In the genomic region with DNA sequence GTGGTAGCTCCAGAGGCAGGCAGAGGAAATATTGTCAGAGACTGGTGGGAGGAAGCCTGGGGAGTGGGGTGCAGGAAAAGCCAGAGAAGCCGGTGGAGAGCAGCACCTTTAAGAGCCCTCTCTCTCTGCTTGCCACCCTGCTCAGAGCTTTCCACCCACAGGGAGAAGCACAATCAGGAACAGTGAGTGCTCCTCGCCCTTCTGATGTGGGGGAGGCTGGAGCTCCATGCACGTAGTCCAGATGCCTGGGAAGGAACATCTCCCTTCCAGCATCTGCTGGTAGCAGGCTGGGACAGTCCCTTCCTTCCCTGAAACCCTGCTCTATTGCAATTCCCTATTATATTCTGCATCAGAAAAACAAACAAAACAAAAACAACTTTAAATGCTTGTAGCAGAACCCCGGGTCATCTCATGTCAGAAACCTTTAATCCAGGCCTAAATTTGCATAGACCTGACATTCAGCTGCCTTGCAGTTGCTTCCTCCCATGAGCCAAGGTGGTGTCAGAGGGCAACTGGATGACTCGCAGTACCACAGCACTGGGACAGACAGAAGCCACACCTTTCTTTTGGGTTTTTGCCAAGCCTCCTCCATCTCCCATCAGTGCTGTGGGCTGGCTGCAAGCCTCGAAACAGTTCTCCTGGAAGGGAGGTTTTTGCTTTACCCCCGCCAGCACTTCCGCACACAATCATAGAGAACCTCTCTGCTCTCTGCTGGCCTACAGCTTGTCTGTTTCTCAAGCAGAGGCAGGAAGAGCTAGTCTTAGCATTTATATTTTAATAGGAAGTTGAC, we compare ENCODE assay signal across 9 cellular contexts. TPM values are rescaled to one million over a fixed set of nuclear protein-coding genes. Genes with fewer than 3 reads are reported as not detected.
DNase-seq lines count a peak whose midpoint lies in the region; ATAC-seq and TF ChIP-seq lines count a peak whose summit lies in the region.
"Had no signal": no experiment of that assay in that cellular context is flagged by ENCODE, and none has a peak within 500 bp of the region (broad histone marks: within the 10 kb centered on the region; RNA-seq: fewer than 3 reads in every experiment).

No MANE protein-coding gene starts in this region.

- WGBS in stomach, 5 donors, result 63 to 82% (median 76%) methylated on average over 8 of the region's 8 CpGs

- DNase-seq in Daoy (ENCODE audit: low read depth), result peak; percentile 19
- peak; percentile 44 for DNase-seq in KBM-7
- peak; percentile 54 for DNase-seq in adipocyte (ENCODE audit: low read depth)
- DNase-seq in mucosa of descending colon, result no peak
- DNase-seq in NCI-H2029 treated with DMSO at 0.1 percent for 48 hours (lab: John Stamatoyannopoulos, UW), result no peak
- DNase-seq in stomach, result no peak
- DNase-seq: heart right ventricle had no signal

- H3K9me3 ChIP-seq in adipocyte (ENCODE audit: control insufficient read depth, low read length) (no peaks in the 10 kb centered on the region), mucosa of descending colon (no peaks in the 10 kb centered on the region), stomach (no peaks in the 10 kb centered on the region)
- H3K9me3 ChIP-seq: heart right ventricle had no signal

- no peaks in the 10 kb centered on the region for H3K27me3 ChIP-seq in adipocyte (replicated peaks; ENCODE audit: control insufficient read depth, insufficient read depth, low read length)
- no peaks in the 10 kb centered on the region for H3K27me3 ChIP-seq in stomach
- H3K27me3 ChIP-seq: heart right ventricle had no signal

- H3K9ac ChIP-seq in adipocyte (ENCODE audit: low read length), result no peak overlapping the region

- TF ChIP-seq POLR2A in stomach (IDR thresholded peaks at IDR 0.05), result no peak

- ATAC-seq in mucosa of descending colon (peak; percentile 15), GM18909 (IDR thresholded peaks at IDR 0.05; ENCODE audit: poor library complexity, unreplicated experiment) (no peak), GM18867 (IDR thresholded peaks at IDR 0.05; ENCODE audit: unreplicated experiment) (no peak)

- TF ChIP-seq EP300 in stomach (IDR thresholded peaks at IDR 0.05), result no peak

- H3K27ac ChIP-seq in stomach, result no peak overlapping the region

- intact Hi-C loops in mucosa of descending colon (cut with DNase I, micrococcal nuclease), result no loop called here
- intact Hi-C loops in stomach (cut with DNase I; ENCODE audit: low total_unique reads), result no loop called here

- H3K4me3 ChIP-seq in adipocyte (ENCODE audit: low read length) (no peak overlapping the region), mucosa of descending colon (no peak overlapping the region), stomach (no peak overlapping the region)
- H3K4me3 ChIP-seq: heart right ventricle had no signal

- in situ Hi-C loops in KBM-7 (cut with MboI; ENCODE audit: low pct_unique_long_range_greater_than_20kb, low sequenced_read_pairs), result no loop called here

- peaks cover 80% of the 10 kb centered on the region for H3K36me3 ChIP-seq in adipocyte (ENCODE audit: control insufficient read depth, insufficient read depth, low read length, severe bottlenecking)
- H3K36me3 ChIP-seq in mucosa of descending colon (ENCODE audit: low read depth), result no peaks in the 10 kb centered on the region
- peaks cover 39 to 95% (median 93%) of the 10 kb centered on the region in 4 donors for H3K36me3 ChIP-seq in stomach

- no peak for TF ChIP-seq CTCF in mucosa of descending colon (IDR thresholded peaks at IDR 0.05)
- TF ChIP-seq CTCF in stomach (IDR thresholded peaks at IDR 0.05), result no peak

- H3K4me1 ChIP-seq in adipocyte (ENCODE audit: control insufficient read depth, insufficient read depth, low read length) (peaks cover 29% of the 10 kb centered on the region), mucosa of descending colon (ENCODE audit: low read depth) (no peaks in the 10 kb centered on the region), stomach (peaks cover 0 to 12% (median 6%) of the 10 kb centered on the region in 4 donors)

RNA-seq across cellular contexts. Expression of a gene that starts 13.1 kb away (rescaled TPM):
- 4.4 and 5.7 TPM in 2 replicates for total RNA-seq in Daoy (2014; rRNA removed; shearing (Covaris generic))
- total RNA-seq in mucosa of descending colon, result 10 to 100 TPM; 23.7 to 34.1 (median 31.4) TPM
- 10 to 100 TPM in 4 of 5 donors, 1 to 10 TPM in 1; 2.3 to 24.6 (median 12.1) TPM for total RNA-seq in stomach
- 10 to 100 TPM; 16.7 to 38.2 (median 23.5) TPM for polyA plus RNA-seq in stomach

RNA-seq across cellular contexts. Expression of a gene that starts 33.5 kb away (rescaled TPM):
- total RNA-seq in Daoy (2014; rRNA removed; shearing (Covaris generic)), result 14.5 and 16.4 TPM in 2 replicates
- total RNA-seq in mucosa of descending colon (10 to 100 TPM; 11.2 to 13.7 (median 11.7) TPM), stomach (10 to 100 TPM in 4 of 5 donors, 1 to 10 TPM in 1; 9.1 to 13.6 (median 10.5) TPM)
- 1 to 10 TPM; 4.2 to 8.8 (median 7.8) TPM for polyA plus RNA-seq in stomach

RNA-seq across cellular contexts. Expression of a gene that starts 39.6 kb away (rescaled TPM):
- total RNA-seq in Daoy (2014; rRNA removed; shearing (Covaris generic)), result 9.9 and 16.8 TPM in 2 replicates
- total RNA-seq in mucosa of descending colon, result 10 to 100 TPM; 30.7 to 45.7 (median 37.7) TPM
- total RNA-seq in stomach, result 10 to 100 TPM in 3 of 5 donors, 1 to 10 TPM in 2; 8.8 to 21.0 (median 12.7) TPM
- 10 to 100 TPM in 1 of 3 donors, 1 to 10 TPM in 2; 5.7 to 13.6 (median 8.4) TPM for polyA plus RNA-seq in stomach

RNA-seq across cellular contexts. Expression of a gene that starts 40.6 kb away (rescaled TPM):
- total RNA-seq in Daoy (2014; rRNA removed; shearing (Covaris generic)), result 1.6 and 3.4 TPM in 2 replicates
- total RNA-seq in mucosa of descending colon (1 to 10 TPM; 1.9 to 2.7 (median 2.6) TPM), stomach (10 to 100 TPM in 1 of 5 donors, 1 to 10 TPM in 1, not detected in 3; 5.5 to 19.8 TPM)
- polyA plus RNA-seq in stomach, result 10 to 100 TPM in 1 of 3 donors, 1 to 10 TPM in 2; 4.3 to 12.4 (median 6.8) TPM

Comparison
In these comparisons a context has a peak if more than half of its experiments do, and no peak if none do; other contexts are left out.
1. DNase-seq: peak in Daoy (single experiment), KBM-7 (single experiment) and adipocyte (single experiment); none in mucosa of descending colon (0 of 3), NCI-H2029 treated with DMSO at 0.1 percent for 48 hours (single experiment) and stomach (single experiment).